ENCODE assay signal across 19 cellular contexts in genomic region chr5:107384256-107384655, GRCh38.
"Had no signal": no experiment of that assay in that cellular context is flagged by ENCODE, and none has a peak within 500 bp of the region (broad histone marks: within the 10 kb centered on the region; RNA-seq: fewer than 3 reads in every experiment).

No MANE protein-coding gene starts in this region.

- DNase-seq: effector memory CD8-positive, alpha-beta T cell; gastrocnemius medialis; heart right ventricle; hypothalamus; kidney glomerular epithelial cell; mucosa of descending colon; naive thymus-derived CD8-positive, alpha-beta T cell; posterior cingulate gyrus; spleen; stimulated activated CD4-positive, alpha-beta T cell treated with anti-CD3 and anti-CD28 coated beads, Interleukin-15, amount 100 ng/mL, for 24 hours; stimulated activated CD4-positive, alpha-beta T cell treated with anti-CD3 and anti-CD28 coated beads, Interleukin-1b, Interleukin-23, amount 100 ng/mL, for 48 hours; stimulated activated CD4-positive, alpha-beta T cell treated with anti-CD3 and anti-CD28 coated beads, Interleukin-4, amount 100 ng/mL, for 24 hours; stimulated activated naive B cell treated with anti-CD40 and anti-IgM and Interleukin-4, amounts not matched to agents 10 μg/mL and 1 μg/mL and 100 μg/mL, for 72 hours; stimulated activated naive CD8-positive, alpha-beta T cell treated with anti-CD3 and anti-CD28 coated beads, Interleukin-15, amount 100 ng/mL, for 72 hours; transverse colon had no signal

- H3K27me3 ChIP-seq: esophagus muscularis mucosa, gastrocnemius medialis, heart right ventricle, spleen, transverse colon had no signal

- H3K36me3 Mint-ChIP-seq: naive thymus-derived CD8-positive, alpha-beta T cell; stimulated activated naive B cell treated with anti-CD40 and anti-IgM and Interleukin-4, amounts not matched to agents 10 μg/mL and 1 μg/mL and 100 μg/mL, for 72 hours had no signal

- H3K4me3 Mint-ChIP-seq: dendritic cell treated with granulocyte-macrophage colony-stimulating factor and Interleukin-4, amounts not matched to agents 40 ng/mL and 50 ng/mL, for 4 days; effector memory CD8-positive, alpha-beta T cell; naive thymus-derived CD8-positive, alpha-beta T cell; stimulated activated naive B cell treated with anti-CD40 and anti-IgM and Interleukin-4, amounts not matched to agents 10 μg/mL and 1 μg/mL and 100 μg/mL, for 72 hours; stimulated activated naive CD8-positive, alpha-beta T cell treated with anti-CD3 and anti-CD28 coated beads, Interleukin-15, amount 100 ng/mL, for 72 hours had no signal

- H3K36me3 ChIP-seq: esophagus muscularis mucosa, gastrocnemius medialis, heart right ventricle, spleen, thoracic aorta, transverse colon had no signal

- H3K9me3 Mint-ChIP-seq: dendritic cell treated with granulocyte-macrophage colony-stimulating factor and Interleukin-4, amounts not matched to agents 40 ng/mL and 50 ng/mL, for 4 days; effector memory CD8-positive, alpha-beta T cell; naive thymus-derived CD8-positive, alpha-beta T cell; stimulated activated naive B cell treated with anti-CD40 and anti-IgM and Interleukin-4, amounts not matched to agents 10 μg/mL and 1 μg/mL and 100 μg/mL, for 72 hours; stimulated activated naive CD8-positive, alpha-beta T cell treated with anti-CD3 and anti-CD28 coated beads, Interleukin-15, amount 100 ng/mL, for 72 hours had no signal

- H3K27ac ChIP-seq: esophagus muscularis mucosa, gastrocnemius medialis, heart right ventricle, spleen, thoracic aorta, transverse colon had no signal

- H3K9me3 ChIP-seq: esophagus muscularis mucosa, gastrocnemius medialis, heart right ventricle, mucosa of descending colon, spleen, thoracic aorta, transverse colon had no signal

- H3K27ac Mint-ChIP-seq: dendritic cell treated with granulocyte-macrophage colony-stimulating factor and Interleukin-4, amounts not matched to agents 40 ng/mL and 50 ng/mL, for 4 days; effector memory CD8-positive, alpha-beta T cell; naive thymus-derived CD8-positive, alpha-beta T cell; stimulated activated naive B cell treated with anti-CD40 and anti-IgM and Interleukin-4, amounts not matched to agents 10 μg/mL and 1 μg/mL and 100 μg/mL, for 72 hours; stimulated activated naive CD8-positive, alpha-beta T cell treated with anti-CD3 and anti-CD28 coated beads, Interleukin-15, amount 100 ng/mL, for 72 hours had no signal

- ATAC-seq: effector memory CD8-positive, alpha-beta T cell; gastrocnemius medialis; heart right ventricle; mucosa of descending colon; naive thymus-derived CD8-positive, alpha-beta T cell; sciatic nerve; stimulated activated naive B cell treated with anti-CD40 and anti-IgM and Interleukin-4, amounts not matched to agents 10 μg/mL and 1 μg/mL and 100 μg/mL, for 72 hours; stimulated activated naive CD8-positive, alpha-beta T cell treated with anti-CD3 and anti-CD28 coated beads, Interleukin-15, amount 100 ng/mL, for 72 hours had no signal

- H3K4me3 ChIP-seq: esophagus muscularis mucosa, gastrocnemius medialis, heart right ventricle, mucosa of descending colon, spleen, thoracic aorta, transverse colon had no signal
